In genomic region chr16:9976641-9977040, GRCh38 we compare ENCODE assay signal across 22 cellular contexts.
DNase-seq lines count a peak whose midpoint lies in the region; TF ChIP-seq lines count a peak whose summit lies in the region.
"Had no signal": no experiment of that assay in that cellular context is flagged by ENCODE, and none has a peak within 500 bp of the region (broad histone marks: within the 10 kb centered on the region; RNA-seq: fewer than 3 reads in every experiment).

No MANE protein-coding gene starts in this region.

- no peaks in the 10 kb centered on the region for H3K27me3 ChIP-seq in right atrium auricular region
- H3K27me3 ChIP-seq: BLaER1 treated with 17β-estradiol and CSF1 and Interleukin-3, amounts not matched to agents 10 nM and 100 nM had no signal

- no peaks in the 10 kb centered on the region for H3K36me3 ChIP-seq in right atrium auricular region
- H3K36me3 ChIP-seq: BLaER1 treated with 17β-estradiol and CSF1 and Interleukin-3, amounts not matched to agents 10 nM and 100 nM; MG63; SJSA1 had no signal

- no peak for TF ChIP-seq POLR2A in lower leg skin (IDR thresholded peaks at IDR 0.05)

- H3K4me3 ChIP-seq in lower leg skin (ENCODE audit: low read depth, poor library complexity, severe bottlenecking) (no peak overlapping the region), right atrium auricular region (no peak overlapping the region)
- H3K4me3 ChIP-seq: BLaER1 treated with 17β-estradiol and CSF1 and Interleukin-3, amounts not matched to agents 10 nM and 100 nM; K562; MG63; SJSA1 had no signal

- 83 to 90% methylated on average over 10 of the region's 10 CpGs for WGBS in lower leg skin, 2 donors

- no peaks in the 10 kb centered on the region for H3K4me1 ChIP-seq in right atrium auricular region
- H3K4me1 ChIP-seq: BLaER1 treated with 17β-estradiol and CSF1 and Interleukin-3, amounts not matched to agents 10 nM and 100 nM; SJSA1 had no signal

- intact Hi-C loops in lower leg skin (cut with DNase I; ENCODE audit: low total_unique reads), result no loop called here

- peak overlapping the region; percentile 98 for H3K27ac ChIP-seq in temporal lobe (ENCODE audit: low read depth, low read length)
- H3K27ac ChIP-seq in right atrium auricular region, result no peak overlapping the region
- H3K27ac ChIP-seq: BLaER1 treated with 17β-estradiol and CSF1 and Interleukin-3, amounts not matched to agents 10 nM and 100 nM; HL-60; SJSA1 had no signal

- H3K9me3 ChIP-seq in right atrium auricular region, result no peaks in the 10 kb centered on the region
- H3K9me3 ChIP-seq: BLaER1 treated with 17β-estradiol and CSF1 and Interleukin-3, amounts not matched to agents 10 nM and 100 nM; MG63; SJSA1 had no signal

- TF ChIP-seq CTCF in lower leg skin (IDR thresholded peaks at IDR 0.05), result no peak
- no peak for TF ChIP-seq CTCF in right atrium auricular region (IDR thresholded peaks at IDR 0.05)

- peak in 48 of 58 donors; percentile 3 to 90 (median 52) for DNase-seq in anterior cingulate cortex (lab: John Stamatoyannopoulos, UW)
- peak; percentile 72 to 83 for DNase-seq in hippocampal formation (lab: John Stamatoyannopoulos, UW)
- peak in 53 of 56 donors; percentile 3 to 91 (median 69) for DNase-seq in nucleus accumbens (lab: John Stamatoyannopoulos, UW)
- DNase-seq in stimulated activated CD4-positive, alpha-beta T cell treated with anti-CD3 and anti-CD28 coated beads, Interleukin-2, amount 100 ng/mL, for 24 hours, result no peak
- DNase-seq in CD1c-positive myeloid dendritic cell (ENCODE audit: extremely low spot score), result no peak
- DNase-seq in lower leg skin (ENCODE audit: low spot score in 2 of 2), result no peak
- no peak for DNase-seq in right atrium auricular region (ENCODE audit: low spot score)
- DNase-seq: ACHN; Calu3; CD8-positive, alpha-beta memory T cell; DMS153; MG63; NCI-H1417 treated with DMSO at 0.1 percent for 48 hours; NCI-H187; NCI-H446 treated with DMSO at 0.1 percent for 48 hours; NCI-H526 treated with DMSO at 0.1 percent for 48 hours; OCI-M1 had no signal

Comparison
In these comparisons a context has a peak if more than half of its experiments do, and no peak if none do; other contexts are left out.
1. DNase-seq: peak in anterior cingulate cortex (48 of 58), hippocampal formation (2 of 2) and nucleus accumbens (53 of 56); none in stimulated activated CD4-positive, alpha-beta T cell treated with anti-CD3 and anti-CD28 coated beads, Interleukin-2, amount 100 ng/mL, for 24 hours (0 of 2), CD1c-positive myeloid dendritic cell (single experiment), lower leg skin (0 of 2) and right atrium auricular region (single experiment).